In genomic region chr10:45513586-45513985, GRCh38 we compare ENCODE assay signal across 22 cellular contexts.
"Had no signal": no experiment of that assay in that cellular context is flagged by ENCODE, and none has a peak within 500 bp of the region (broad histone marks: within the 10 kb centered on the region; RNA-seq: fewer than 3 reads in every experiment).

No MANE protein-coding gene starts in this region.

- H3K9me3 Mint-ChIP-seq: activated CD4-positive, alpha-beta memory T cell treated with anti-CD3 and anti-CD28 coated beads for 36 hours; activated naive CD4-positive, alpha-beta T cell treated with anti-CD3 and anti-CD28 coated beads, Interleukin-2, amount 50 U/mL, for 72 hours; activated T-helper 1 cell treated with anti-CD3 and anti-CD28 coated beads, Interleukin-12 subunit alpha, Interleukin-12 subunit beta, Interleukin-2, Interleukin-4 antibody, amounts not matched to agents 30 ng/mL and 10 ng/mL and 1 ng/mL, durations not matched to agents 14 hours and 24 hours and 36 hours; dendritic cell treated with granulocyte-macrophage colony-stimulating factor and Interleukin-4, amounts not matched to agents 40 ng/mL and 50 ng/mL, for 4 days; memory B cell; naive B cell; T-cell had no signal

- H3K27me3 Mint-ChIP-seq: activated CD4-positive, alpha-beta memory T cell treated with anti-CD3 and anti-CD28 coated beads for 36 hours; activated CD4-positive, alpha-beta T cell treated with anti-CD3 and anti-CD28 coated beads for 36 hours; dendritic cell treated with granulocyte-macrophage colony-stimulating factor and Interleukin-4, amounts not matched to agents 40 ng/mL and 50 ng/mL, for 4 days; memory B cell; naive B cell; T-cell had no signal

- ATAC-seq: activated CD4-positive, alpha-beta T cell treated with anti-CD3 and anti-CD28 coated beads for 36 hours; activated naive CD4-positive, alpha-beta T cell treated with anti-CD3 and anti-CD28 coated beads, Interleukin-2, amount 50 U/mL, for 72 hours; mucosa of descending colon; stimulated activated naive CD8-positive, alpha-beta T cell treated with anti-CD3 and anti-CD28 coated beads, Interleukin-15, Interleukin-2, amounts not matched to agents 100 U/mL and 50 U/mL, for 24 hours; T-cell had no signal

- H3K27ac ChIP-seq: adrenal gland, left ventricle myocardium inferior, ovary, tibial nerve, uterus had no signal

- H3K9me3 ChIP-seq: adrenal gland, left ventricle myocardium inferior, mucosa of descending colon, ovary, tibial nerve, uterus had no signal

- H3K4me3 Mint-ChIP-seq: activated CD4-positive, alpha-beta memory T cell treated with anti-CD3 and anti-CD28 coated beads for 36 hours; activated CD4-positive, alpha-beta T cell treated with anti-CD3 and anti-CD28 coated beads for 36 hours; activated T-helper 1 cell treated with anti-CD3 and anti-CD28 coated beads, Interleukin-12 subunit alpha, Interleukin-12 subunit beta, Interleukin-2, Interleukin-4 antibody, amounts not matched to agents 30 ng/mL and 10 ng/mL and 1 ng/mL, durations not matched to agents 14 hours and 24 hours and 36 hours; dendritic cell treated with granulocyte-macrophage colony-stimulating factor and Interleukin-4, amounts not matched to agents 40 ng/mL and 50 ng/mL, for 4 days; memory B cell; naive B cell; T-cell; WTC11 had no signal

- H3K4me1 ChIP-seq: left ventricle myocardium inferior, uterus had no signal

- H3K27ac Mint-ChIP-seq: activated CD4-positive, alpha-beta memory T cell treated with anti-CD3 and anti-CD28 coated beads for 36 hours; activated CD4-positive, alpha-beta T cell treated with anti-CD3 and anti-CD28 coated beads for 36 hours; activated naive CD4-positive, alpha-beta T cell treated with anti-CD3 and anti-CD28 coated beads, Interleukin-2, amount 50 U/mL, for 72 hours; activated T-helper 1 cell treated with anti-CD3 and anti-CD28 coated beads, Interleukin-12 subunit alpha, Interleukin-12 subunit beta, Interleukin-2, Interleukin-4 antibody, amounts not matched to agents 30 ng/mL and 10 ng/mL and 1 ng/mL, durations not matched to agents 14 hours and 24 hours and 36 hours; dendritic cell treated with granulocyte-macrophage colony-stimulating factor and Interleukin-4, amounts not matched to agents 40 ng/mL and 50 ng/mL, for 4 days; memory B cell; T-cell had no signal

- DNase-seq: activated CD4-positive, alpha-beta memory T cell treated with anti-CD3 and anti-CD28 coated beads for 36 hours; activated CD4-positive, alpha-beta T cell treated with anti-CD3 and anti-CD28 coated beads for 36 hours; activated gamma-delta T cell treated with Interleukin-2 at 50 U/mL for 16 hours; activated T-cell treated with anti-CD3 and anti-CD28 coated beads for 4 hours; adrenal gland; effector memory CD4-positive, alpha-beta T cell; kidney glomerular epithelial cell; left ventricle myocardium inferior; mucosa of descending colon; naive B cell; ovary; stimulated activated CD4-positive, alpha-beta T cell treated with anti-CD3 and anti-CD28 coated beads, Interleukin-12 subunit alpha, Interleukin-12 subunit beta, amount 100 ng/mL, for 4 hours; stimulated activated CD4-positive, alpha-beta T cell treated with anti-CD3 and anti-CD28 coated beads, Interleukin-1b, Interleukin-23, amount 100 ng/mL, for 48 hours; stimulated activated naive CD8-positive, alpha-beta T cell treated with anti-CD3 and anti-CD28 coated beads, Interleukin-15, Interleukin-2, amounts not matched to agents 100 U/mL and 50 U/mL, for 24 hours; T-cell; uterus had no signal

- H3K36me3 ChIP-seq: adrenal gland, left ventricle myocardium inferior, ovary, tibial nerve, uterus had no signal

- H3K36me3 Mint-ChIP-seq: activated CD4-positive, alpha-beta memory T cell treated with anti-CD3 and anti-CD28 coated beads for 36 hours had no signal

- H3K27me3 ChIP-seq: adrenal gland, ovary, tibial nerve, uterus had no signal

- H3K4me3 ChIP-seq: adrenal gland, left ventricle myocardium inferior, mucosa of descending colon, ovary, tibial nerve, uterus had no signal
